13 cellular contexts compared by ENCODE assay signal in genomic region chr1:151568626-151569088, GRCh38. TPM values are rescaled to one million over a fixed set of nuclear protein-coding genes. Genes with fewer than 3 reads are reported as not detected.
DNase-seq lines count a peak whose midpoint lies in the region; ATAC-seq and TF ChIP-seq lines count a peak whose summit lies in the region.
"Had no signal": no experiment of that assay in that cellular context is flagged by ENCODE, and none has a peak within 500 bp of the region (broad histone marks: within the 10 kb centered on the region; RNA-seq: fewer than 3 reads in every experiment).

No MANE protein-coding gene starts in this region.

- H3K36me3 Mint-ChIP-seq in activated CD4-positive, alpha-beta T cell treated with anti-CD3 and anti-CD28 coated beads for 36 hours (ENCODE audit: low read depth): no peaks in the 10 kb centered on the region
- peaks cover 0 to 2% (median 0%) of the 10 kb centered on the region in 3 donors for H3K36me3 Mint-ChIP-seq in CD8-positive, alpha-beta memory T cell

- no peak overlapping the region for H3K27ac Mint-ChIP-seq in activated CD4-positive, alpha-beta T cell treated with anti-CD3 and anti-CD28 coated beads for 36 hours
- peak overlapping the region in 7 of 8 donors; percentile 12 to 89 (median 78) for H3K27ac Mint-ChIP-seq in CD8-positive, alpha-beta memory T cell
- H3K27ac Mint-ChIP-seq: dendritic cell treated with granulocyte-macrophage colony-stimulating factor and Interleukin-4, amounts not matched to agents 40 ng/mL and 50 ng/mL, for 4 days had no signal

- intact Hi-C loops in activated CD4-positive, alpha-beta T cell treated with anti-CD3 and anti-CD28 coated beads for 36 hours (cut with DNase I, micrococcal nuclease): no loop called here

- peak; percentile 13 for DNase-seq in activated CD4-positive, alpha-beta T cell treated with anti-CD3 and anti-CD28 coated beads for 36 hours
- DNase-seq in activated CD4-positive, alpha-beta T cell treated with anti-CD3 and anti-CD28 coated beads for 1 hour: no peak
- DNase-seq in CD8-positive, alpha-beta memory T cell: peak in 3 of 5 donors; percentile 13 to 55 (median 22)
- DNase-seq in activated CD4-positive, alpha-beta T cell treated with anti-CD3 and anti-CD28 coated beads, Interleukin-2, amount 50 U/mL, for 4 hours: peak; percentile 17 to 27
- DNase-seq in foreskin keratinocyte: peak; percentile 93 to 95
- DNase-seq in GDM1 (lab: John Stamatoyannopoulos, UW): no peak
- no peak for DNase-seq in AG08396 (ENCODE audit: low spot score)
- DNase-seq: naive B cell, NCI-H1930, NCI-H748 treated with DMSO at 0.1 percent for 48 hours had no signal

- ATAC-seq in activated CD4-positive, alpha-beta T cell treated with anti-CD3 and anti-CD28 coated beads for 36 hours: peak; percentile 57
- ATAC-seq in foreskin keratinocyte (peak; percentile 66), HG02642 (IDR thresholded peaks at IDR 0.05; ENCODE audit: poor library complexity, unreplicated experiment) (no peak)
- ATAC-seq: Right ventricle myocardium inferior had no signal

- no peak for TF ChIP-seq CTCF in foreskin keratinocyte (conservative IDR thresholded peaks at IDR 0.05)

- H3K27me3 ChIP-seq in CD8-positive, alpha-beta memory T cell (ENCODE audit: insufficient read depth, low read length, poor library complexity, severe bottlenecking): no peaks in the 10 kb centered on the region
- H3K27me3 ChIP-seq in foreskin keratinocyte: no peaks in the 10 kb centered on the region

- no peaks in the 10 kb centered on the region for H3K36me3 ChIP-seq in CD8-positive, alpha-beta memory T cell (ENCODE audit: insufficient read depth, low read length)

- H3K4me3 Mint-ChIP-seq in activated CD4-positive, alpha-beta T cell treated with anti-CD3 and anti-CD28 coated beads for 36 hours: no peak overlapping the region
- H3K4me3 Mint-ChIP-seq in CD8-positive, alpha-beta memory T cell: no peak overlapping the region
- H3K4me3 Mint-ChIP-seq: dendritic cell treated with granulocyte-macrophage colony-stimulating factor and Interleukin-4, amounts not matched to agents 40 ng/mL and 50 ng/mL, for 4 days; naive B cell had no signal

- no peak overlapping the region for H3K27ac ChIP-seq in CD8-positive, alpha-beta memory T cell (ENCODE audit: low read depth, low read length)
- H3K27ac ChIP-seq in foreskin keratinocyte: peak overlapping the region; percentile 4

- CTCF ChIA-PET in activated CD4-positive, alpha-beta T cell treated with anti-CD3 and anti-CD28 coated beads for 36 hours (lab: Charles Lee): interaction anchor here (1.2 kb wide), 1 partner anchor 12 kb away, joined by 3 read pairs; no protein-coding TSS in a partner anchor
- CTCF ChIA-PET in CD8-positive, alpha-beta memory T cell (lab: Charles Lee): no interaction called here

- H3K4me3 ChIP-seq in CD8-positive, alpha-beta memory T cell (ENCODE audit: low read length): no peak overlapping the region

- H3K27me3 Mint-ChIP-seq in activated CD4-positive, alpha-beta T cell treated with anti-CD3 and anti-CD28 coated beads for 36 hours: no peaks in the 10 kb centered on the region
- no peaks in the 10 kb centered on the region for H3K27me3 Mint-ChIP-seq in CD8-positive, alpha-beta memory T cell
- H3K27me3 Mint-ChIP-seq: dendritic cell treated with granulocyte-macrophage colony-stimulating factor and Interleukin-4, amounts not matched to agents 40 ng/mL and 50 ng/mL, for 4 days; naive B cell had no signal

- POLR2A ChIA-PET in activated CD4-positive, alpha-beta T cell treated with anti-CD3 and anti-CD28 coated beads for 36 hours (lab: Charles Lee): no interaction called here
- POLR2A ChIA-PET in CD8-positive, alpha-beta memory T cell (lab: Charles Lee): no interaction called here

- no peaks in the 10 kb centered on the region for H3K4me1 ChIP-seq in CD8-positive, alpha-beta memory T cell (ENCODE audit: insufficient read depth, low read length)
- H3K4me1 ChIP-seq in foreskin keratinocyte: peaks cover 50% of the 10 kb centered on the region

- H3K9me3 Mint-ChIP-seq in activated CD4-positive, alpha-beta T cell treated with anti-CD3 and anti-CD28 coated beads for 36 hours (ENCODE audit: low read depth): no peaks in the 10 kb centered on the region
- H3K9me3 Mint-ChIP-seq in CD8-positive, alpha-beta memory T cell: no peaks in the 10 kb centered on the region
- H3K9me3 Mint-ChIP-seq: dendritic cell treated with granulocyte-macrophage colony-stimulating factor and Interleukin-4, amounts not matched to agents 40 ng/mL and 50 ng/mL, for 4 days; naive B cell had no signal

- peaks cover 2% of the 10 kb centered on the region for H3K4me1 Mint-ChIP-seq in activated CD4-positive, alpha-beta T cell treated with anti-CD3 and anti-CD28 coated beads for 36 hours
- H3K4me1 Mint-ChIP-seq in CD8-positive, alpha-beta memory T cell: peaks cover 2 to 5% (median 5%) of the 10 kb centered on the region in 3 donors
- H3K4me1 Mint-ChIP-seq: naive B cell had no signal

- no peaks in the 10 kb centered on the region for H3K9me3 ChIP-seq in CD8-positive, alpha-beta memory T cell (ENCODE audit: low read length)

RNA-seq across cellular contexts. Expression of gene TUFT1, which starts 28.5 kb away (rescaled TPM):
- 1 to 10 TPM; 3.2 TPM for total RNA-seq in activated CD4-positive, alpha-beta T cell treated with anti-CD3 and anti-CD28 coated beads for 36 hours
- 1 to 10 TPM; 2.0 to 2.3 TPM for total RNA-seq in CD8-positive, alpha-beta memory T cell
- polyA plus RNA-seq in CD8-positive, alpha-beta memory T cell: 1.8 TPM
- total RNA-seq in foreskin keratinocyte: 38.8 and 59.9 TPM in 2 replicates
- polyA plus RNA-seq in foreskin keratinocyte: 28.0 and 41.0 TPM in 2 replicates

RNA-seq across cellular contexts. Expression of gene SNX27, which starts 43.2 kb away (rescaled TPM):
- 10 to 100 TPM; 28.5 to 29.1 TPM for total RNA-seq in activated CD4-positive, alpha-beta T cell treated with anti-CD3 and anti-CD28 coated beads for 36 hours
- 10 to 100 TPM; 30.1 to 32.1 TPM for total RNA-seq in CD8-positive, alpha-beta memory T cell
- polyA plus RNA-seq in CD8-positive, alpha-beta memory T cell: 13.7 TPM
- total RNA-seq in foreskin keratinocyte: 22.0 and 24.0 TPM in 2 replicates
- polyA plus RNA-seq in foreskin keratinocyte: 5.5 and 6.0 TPM in 2 replicates

RNA-seq across cellular contexts. Expression of gene CGN, which starts 57.5 kb away (rescaled TPM):
- 1 to 10 TPM in 1 of 2 experiments, under 1 TPM in 1; 0.67 to 1.4 TPM for total RNA-seq in activated CD4-positive, alpha-beta T cell treated with anti-CD3 and anti-CD28 coated beads for 36 hours
- 1 to 10 TPM; 1.1 to 1.6 TPM for total RNA-seq in CD8-positive, alpha-beta memory T cell
- polyA plus RNA-seq in CD8-positive, alpha-beta memory T cell: 0.36 TPM
- 3.6 and 4.2 TPM in 2 replicates for total RNA-seq in foreskin keratinocyte
- polyA plus RNA-seq in foreskin keratinocyte: 2.4 and 2.9 TPM in 2 replicates

Comparison
In these comparisons a context has a peak if more than half of its experiments do, and no peak if none do; other contexts are left out.
1. DNase-seq: peak in activated CD4-positive, alpha-beta T cell treated with anti-CD3 and anti-CD28 coated beads for 36 hours (single experiment), CD8-positive, alpha-beta memory T cell (3 of 5), activated CD4-positive, alpha-beta T cell treated with anti-CD3 and anti-CD28 coated beads, Interleukin-2, amount 50 U/mL, for 4 hours (2 of 2) and foreskin keratinocyte (2 of 2); none in activated CD4-positive, alpha-beta T cell treated with anti-CD3 and anti-CD28 coated beads for 1 hour (single experiment), GDM1 (single experiment) and AG08396 (single experiment).